Comparison of ENCODE assay signal across 8 cellular contexts in the genomic region with DNA sequence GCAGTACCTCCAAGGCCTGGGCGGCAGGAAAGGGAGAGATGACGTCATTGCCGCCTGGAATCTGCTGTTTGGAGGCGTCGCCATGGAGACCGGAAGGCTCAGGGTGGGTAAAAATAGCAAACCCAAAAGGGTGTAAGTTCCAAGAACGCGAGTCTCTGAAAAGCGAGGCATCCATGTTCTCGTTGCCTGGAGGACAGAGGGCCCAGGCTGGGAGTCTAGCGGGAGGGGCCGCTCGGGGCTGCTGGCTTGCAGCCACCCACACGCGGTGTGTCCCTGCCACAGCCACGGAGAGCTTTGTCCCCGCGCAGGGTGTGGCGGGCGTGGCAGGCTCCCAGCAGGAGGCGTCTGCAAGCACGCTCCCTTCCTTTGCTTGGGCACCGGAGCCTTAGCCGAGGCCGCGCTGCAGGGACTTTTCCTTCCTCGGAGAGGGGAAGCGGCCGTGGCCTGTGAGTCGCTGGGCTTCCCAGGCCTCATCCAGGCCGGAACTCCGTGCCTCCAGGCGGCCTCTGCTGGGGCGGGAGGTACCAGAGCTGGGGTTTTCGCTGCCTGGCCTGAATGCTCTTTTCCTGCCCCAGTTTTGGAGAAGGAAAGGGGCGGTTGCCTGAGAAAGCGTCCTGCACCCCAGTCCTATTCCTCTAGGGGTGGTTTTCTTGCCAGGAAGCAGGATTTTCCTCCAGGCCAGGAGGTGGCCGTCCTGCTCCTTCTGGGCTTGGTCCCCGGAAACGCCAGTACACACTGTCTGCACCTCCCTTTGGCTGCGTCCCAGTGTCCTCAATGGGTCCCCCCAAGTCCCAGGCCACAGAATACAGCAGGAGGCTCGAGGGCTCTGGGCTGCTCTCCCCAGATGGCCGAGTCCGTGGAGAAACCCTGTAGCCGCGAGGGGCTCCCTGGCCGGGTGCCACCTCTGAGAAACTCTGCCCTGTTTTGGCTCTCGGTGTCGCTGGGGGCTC. TPM values are rescaled to one million over a fixed set of nuclear protein-coding genes. Genes with fewer than 3 reads are reported as not detected.
DNase-seq lines count a peak whose midpoint lies in the region; ATAC-seq and TF ChIP-seq lines count a peak whose summit lies in the region.

No MANE protein-coding gene starts in this region.

- peaks cover 29% of the 10 kb centered on the region for H3K4me1 Mint-ChIP-seq in neural progenitor cell

- H3K9me3 ChIP-seq in Panc1 (ENCODE audit: control insufficient read depth, insufficient read depth, low read depth, low read length) (no peaks in the 10 kb centered on the region), neural progenitor cell (ENCODE audit: low read depth) (no peaks in the 10 kb centered on the region)

- peak overlapping the region; percentile 76 for H3K4me2 ChIP-seq in neural progenitor cell

- H2AFZ ChIP-seq in neural progenitor cell (replicated peaks) = peak overlapping the region; percentile 88

- H3K27me3 ChIP-seq in Panc1 (ENCODE audit: control insufficient read depth, insufficient read depth, low read length) (no peaks in the 10 kb centered on the region), neural progenitor cell (no peaks in the 10 kb centered on the region)

- ATAC-seq in Panc1 (peak; percentile 26), HG03565 (IDR thresholded peaks at IDR 0.05; ENCODE audit: unreplicated experiment) (no peak), HG03135 (IDR thresholded peaks at IDR 0.05; ENCODE audit: unreplicated experiment) (no peak)

- H3K9me3 Mint-ChIP-seq in neural progenitor cell = no peaks in the 10 kb centered on the region

- H3K36me3 Mint-ChIP-seq in neural progenitor cell = no peaks in the 10 kb centered on the region

- peak overlapping the region; percentile 7 to 29; a peak in 3 of 4 replicates for H3K4me3 ChIP-seq in Panc1 (ENCODE audit: low read depth in 2 of 2, low read length in 2 of 2)
- H3K4me3 ChIP-seq in neural progenitor cell = peak overlapping the region; percentile 34

- no TSS peak for BruUV-seq in Panc1 (replicated peaks; lab: Mats Ljungman, UMichigan)

- no peaks in the 10 kb centered on the region for H4K20me1 ChIP-seq in neural progenitor cell (ENCODE audit: low read depth)

- no peaks in the 10 kb centered on the region for H3K79me2 ChIP-seq in neural progenitor cell (ENCODE audit: low read depth)

- TF ChIP-seq CTCF in Panc1 (IDR thresholded peaks at IDR 0.05) = no peak; the same call in 1 of the 2 replicates
- TF ChIP-seq CTCF in neural progenitor cell (IDR thresholded peaks at IDR 0.05) = no peak

- H3K27ac ChIP-seq in Panc1 (ENCODE audit: low read length) (peak overlapping the region; percentile 82), neural progenitor cell (peak overlapping the region; percentile 64)

- POLR2A ChIA-PET in Panc1 (lab: Charles Lee) = interaction anchor here (0.5 kb wide), 1 partner anchor 314 kb away, joined by 3 read pairs; no protein-coding TSS in a partner anchor

- peak overlapping the region; percentile 11 for H3K9ac ChIP-seq in neural progenitor cell

- intact Hi-C loops in Panc1 (cut with micrococcal nuclease; ENCODE audit: unreplicated experiment) = no loop called here

- CTCF ChIA-PET in Panc1 (lab: Charles Lee) = interaction anchor here (0.6 kb wide), 1 partner anchor 104 kb away, joined by 7 read pairs; no protein-coding TSS in a partner anchor

- peaks cover 53% of the 10 kb centered on the region for H3K4me1 ChIP-seq in Panc1 (ENCODE audit: control insufficient read depth, insufficient read depth, low read length)
- H3K4me1 ChIP-seq in neural progenitor cell = peaks cover 34% of the 10 kb centered on the region

- DNase-seq in activated CD8-positive, alpha-beta memory T cell treated with anti-CD3 and anti-CD28 coated beads for 24 hours = peak; percentile 79
- no peak for DNase-seq in activated CD8-positive, alpha-beta memory T cell treated with anti-CD3 and anti-CD28 coated beads, Interleukin-2, amount 50 U/mL, for 48 hours
- DNase-seq in Panc1 (ENCODE audit: low read depth, low spot score) = no peak
- DNase-seq in amniotic stem cell (lab: John Stamatoyannopoulos, UW) = peak; percentile 90
- DNase-seq in glomerular visceral epithelial cell (ENCODE audit: extremely low spot score) = peak; percentile 95
- DNase-seq in neural progenitor cell (ENCODE audit: low spot score) = peak; percentile 95

- H3K36me3 ChIP-seq in Panc1 (ENCODE audit: control insufficient read depth, insufficient read depth, low read length) (no peaks in the 10 kb centered on the region), neural progenitor cell (no peaks in the 10 kb centered on the region)

- in situ Hi-C loops in Panc1 (cut with HindIII; ENCODE audit: low pct_unique_long_range_greater_than_20kb, low sequenced_read_pairs) = no loop called here

- H3K27ac Mint-ChIP-seq in neural progenitor cell = peak overlapping the region; percentile 92

- H3F3A ChIP-seq in neural progenitor cell (ENCODE audit: low read depth) = peaks cover 16% of the 10 kb centered on the region

- peak overlapping the region; percentile 48 for H3K4me3 Mint-ChIP-seq in neural progenitor cell

- peaks cover 5% of the 10 kb centered on the region for H3K27me3 Mint-ChIP-seq in neural progenitor cell (ENCODE audit: insufficient read depth, low read depth)

RNA-seq across cellular contexts. Expression of a gene that starts 15.3 kb away (rescaled TPM):
- total RNA-seq in Panc1 (2021; ENCODE audit: unreplicated experiment) (63.2 TPM), neural progenitor cell (ENCODE audit: low replicate concordance) (7.4 and 15.7 TPM in 2 replicates)
- polyA plus RNA-seq in Panc1 (2012; ENCODE audit: insufficient read length) = 35.0 TPM

RNA-seq across cellular contexts. Expression of a gene that starts 18.2 kb away (rescaled TPM):
- total RNA-seq in Panc1 (2021; ENCODE audit: unreplicated experiment) (177 TPM), neural progenitor cell (ENCODE audit: low replicate concordance) (11.3 and 68.2 TPM in 2 replicates)
- 197 TPM for polyA plus RNA-seq in Panc1 (2012; ENCODE audit: insufficient read length)

Comparison
In these comparisons a context has a peak if more than half of its experiments do, and no peak if none do; other contexts are left out.
1. DNase-seq: peak in activated CD8-positive, alpha-beta memory T cell treated with anti-CD3 and anti-CD28 coated beads for 24 hours (single experiment), amniotic stem cell (single experiment), glomerular visceral epithelial cell (single experiment) and neural progenitor cell (single experiment); none in activated CD8-positive, alpha-beta memory T cell treated with anti-CD3 and anti-CD28 coated beads, Interleukin-2, amount 50 U/mL, for 48 hours (single experiment) and Panc1 (single experiment).